Comparison of ENCODE assay signal across 8 cellular contexts in the genomic region with DNA sequence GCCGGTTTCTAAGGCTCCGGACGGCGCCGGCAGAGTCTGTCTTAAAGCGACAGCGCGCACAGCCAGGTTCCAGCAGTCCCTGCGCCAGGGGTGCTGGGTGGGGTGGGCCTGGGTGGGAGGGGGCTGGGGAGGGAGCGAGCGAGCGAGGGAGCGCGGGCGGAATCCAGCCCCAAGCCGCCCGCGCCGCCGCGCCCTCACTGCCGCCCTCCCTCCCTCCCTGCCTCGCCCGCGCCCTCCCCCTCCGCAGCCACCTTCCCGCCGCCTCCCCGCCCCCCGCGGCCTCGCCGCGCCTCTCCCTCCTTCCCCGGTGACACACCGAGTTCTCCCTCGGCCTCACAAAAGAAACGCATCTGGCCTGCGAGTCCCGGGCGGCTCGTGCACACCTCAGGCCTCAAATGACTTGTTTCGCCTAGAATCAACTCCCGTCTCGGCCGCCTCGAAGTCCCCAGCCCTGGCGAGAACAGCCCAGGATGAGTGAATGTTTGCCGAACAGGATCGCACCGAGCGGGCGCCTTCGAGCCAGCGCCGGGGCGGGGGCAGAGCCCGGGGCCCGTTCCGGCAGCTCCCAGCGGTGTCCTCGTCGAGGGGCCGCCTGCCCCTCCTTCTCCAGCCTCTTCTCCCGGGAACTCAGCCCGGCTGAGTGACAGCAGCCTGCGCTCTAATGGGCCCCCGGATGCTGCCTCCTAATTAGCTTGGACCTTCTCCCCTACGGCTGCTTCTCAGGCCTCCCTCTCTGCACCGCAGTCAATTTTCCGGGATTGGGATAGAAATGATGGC. TPM values are rescaled to one million over a fixed set of nuclear protein-coding genes. Genes with fewer than 3 reads are reported as not detected.
A peak's percentile ranks its signal among the peaks of the same experiment; 100 is the strongest.
DNase-seq lines count a peak whose midpoint lies in the region; ATAC-seq, FAIRE-seq and TF ChIP-seq lines count a peak whose summit lies in the region.

A gene (minus strand): TSS at position 43 of the 777 bp plus-strand sequence. CDS start 347 bp downstream, outside the sequence.

- TF ChIP-seq EP300 in tibial nerve (IDR thresholded peaks at IDR 0.05), result no peak

- peaks cover 4% of the 10 kb centered on the region for H3K36me3 Mint-ChIP-seq in mesothelial cell of epicardium

- peaks cover 89% of the 10 kb centered on the region for H3K27me3 Mint-ChIP-seq in mesothelial cell of epicardium (ENCODE audit: low read depth)

- ATAC-seq in RWPE2 (ENCODE audit: low read depth) (peak; percentile 46), HG03469 (IDR thresholded peaks at IDR 0.05; ENCODE audit: unreplicated experiment) (no peak)

- TF ChIP-seq CTCF in D721Med (IDR thresholded peaks at IDR 0.05; ENCODE audit: insufficient read depth, missing control alignments) (no peak), RWPE2 (IDR thresholded peaks at IDR 0.05; ENCODE audit: poor library complexity, severe bottlenecking) (no peak), mesothelial cell of epicardium (IDR thresholded peaks at IDR 0.05; ENCODE audit: unreplicated experiment) (no peak), tibial nerve (IDR thresholded peaks at IDR 0.05) (no peak)

- H3K27ac ChIP-seq in HUES6 (ENCODE audit: low read depth, low read length), result no peak within 1 kb of the TSS
- peak within 1 kb of the TSS; percentile 85 for H3K27ac ChIP-seq in RWPE2 (ENCODE audit: poor library complexity, severe bottlenecking)
- H3K27ac ChIP-seq in tibial nerve, result peak within 1 kb of the TSS in 2 of 4 donors; percentile 8 to 65

- TF ChIP-seq POLR2A in tibial nerve (IDR thresholded peaks at IDR 0.05), result no peak

- H3K27me3 ChIP-seq in HUES6 (ENCODE audit: control insufficient read depth, insufficient read depth, low read length) (peaks cover 98% of the 10 kb centered on the region), RWPE2 (ENCODE audit: insufficient read depth, poor library complexity, severe bottlenecking) (peaks cover 11% of the 10 kb centered on the region), tibial nerve (peaks cover 19 to 98% of the 10 kb centered on the region in 2 donors)

- H3K4me1 ChIP-seq in HUES6 (ENCODE audit: control insufficient read depth, insufficient read depth, low read length) (peaks cover 43% of the 10 kb centered on the region), RWPE2 (ENCODE audit: insufficient read depth, poor library complexity, severe bottlenecking) (peaks cover 6% of the 10 kb centered on the region), tibial nerve (peaks cover 0 to 53% (median 29%) of the 10 kb centered on the region in 4 donors)

- H3K9me3 ChIP-seq in HUES6 (ENCODE audit: control insufficient read depth, insufficient read depth, low read depth, low read length), result no peaks in the 10 kb centered on the region
- H3K9me3 ChIP-seq in RWPE2 (ENCODE audit: severe bottlenecking), result no peaks in the 10 kb centered on the region
- no peaks in the 10 kb centered on the region for H3K9me3 ChIP-seq in tibial nerve

- no peaks in the 10 kb centered on the region for H3K36me3 ChIP-seq in HUES6 (ENCODE audit: control insufficient read depth, insufficient read depth, low read length)
- peaks cover 32% of the 10 kb centered on the region for H3K36me3 ChIP-seq in RWPE2 (ENCODE audit: low read depth)
- H3K36me3 ChIP-seq in tibial nerve, result no peaks in the 10 kb centered on the region

- H3K4me1 Mint-ChIP-seq in mesothelial cell of epicardium, result peaks cover 28% of the 10 kb centered on the region

- 8 to 11% methylated on average over 32 to 38 of the region's 71 CpGs for WGBS in tibial nerve, 2 donors

- DNase-seq in D721Med (ENCODE audit: insufficient read length, low spot score) (peak; percentile 84), RWPE2 (ENCODE audit: low spot score) (peak; percentile 92), cerebellar cortex (ENCODE audit: low spot score) (peak; percentile 35), mesothelial cell of epicardium (ENCODE audit: low spot score in 2 of 2, unreplicated experiment in 2 of 2) (peak; percentile 66 to 71), tibial nerve (ENCODE audit: low spot score in 2 of 2) (no peak), SK-N-DZ (ENCODE audit: low spot score) (no peak)

- H3K4me3 Mint-ChIP-seq in mesothelial cell of epicardium, result peak within 1 kb of the TSS; percentile 80

- peak within 1 kb of the TSS; percentile 63 for H3K4me3 ChIP-seq in HUES6 (ENCODE audit: low read depth, low read length)
- peak within 1 kb of the TSS; percentile 91 for H3K4me3 ChIP-seq in RWPE2 (ENCODE audit: severe bottlenecking)
- H3K4me3 ChIP-seq in tibial nerve, result peak within 1 kb of the TSS; percentile 37 to 62 (median 46)

- H3K9ac ChIP-seq in HUES6 (ENCODE audit: low read length), result peak within 1 kb of the TSS; percentile 82

- H3K27ac Mint-ChIP-seq in mesothelial cell of epicardium, result peak within 1 kb of the TSS; percentile 97

- no peaks in the 10 kb centered on the region for H3K9me3 Mint-ChIP-seq in mesothelial cell of epicardium

- FAIRE-seq in D721Med (lab: Jason Lieb, UNC), result no peak

RNA-seq across cellular contexts. Expression of the gene that starts here (rescaled TPM):
- total RNA-seq in mesothelial cell of epicardium (80.2 to 89.6 TPM (median 88.0 TPM) in 3 replicates), tibial nerve (1 to 10 TPM; 1.1 to 5.4 (median 3.0) TPM)
- polyA plus RNA-seq in SK-N-DZ (2014; cell fraction: cytosol; rRNA removed), result 0.50 and 0.53 TPM in 2 replicates
- 0.32 and 1.2 TPM in 2 replicates for polyA plus RNA-seq in SK-N-DZ (2014; cell fraction: nucleus; rRNA removed)

Comparison
In these comparisons a context has a peak if more than half of its experiments do, and no peak if none do; other contexts are left out.
1. RNA of the gene that starts here (total RNA-seq): 80.2 to 89.6 TPM in mesothelial cell of epicardium; 1.1 to 5.4 TPM in tibial nerve; every median in the first group is over 10 times any median in the second.
2. DNase-seq: peak in D721Med (single experiment), RWPE2 (single experiment), cerebellar cortex (single experiment) and mesothelial cell of epicardium (2 of 2); none in tibial nerve (0 of 2) and SK-N-DZ (single experiment).
3. Peak in every context shown above with its lines, with median percentiles within 50 percentile points of each other: H3K4me3 ChIP-seq.